ENCODE assay signal across 2 cellular contexts in the genomic region with DNA sequence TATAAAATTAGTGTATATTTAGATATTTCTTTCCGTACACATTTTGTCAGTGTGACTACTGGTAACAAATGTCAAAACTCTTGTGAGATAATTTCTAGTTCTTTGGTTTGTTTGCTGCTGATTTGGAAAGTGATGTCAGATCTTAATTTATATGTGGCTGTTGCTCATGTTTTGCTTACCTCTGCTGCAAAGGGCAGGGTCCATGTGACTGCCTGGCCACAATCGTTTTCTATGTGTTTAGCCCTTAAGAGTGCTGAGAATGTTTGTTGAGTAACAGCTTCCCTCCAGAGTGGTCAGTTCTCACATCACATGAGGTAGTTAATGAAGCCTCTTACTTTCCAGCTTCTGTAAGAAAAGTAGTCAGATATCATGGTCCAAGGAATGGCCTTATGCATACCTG.
A peak's percentile ranks its signal among the peaks of the same experiment; 100 is the strongest.
TF ChIP-seq lines count a peak whose summit lies in the region.

No MANE protein-coding gene starts in this region.

TF ChIP-seq in GM12878, 131 proteins besides CTCF, POLR2A, EP300 and RAD21 (continues in another document):
- TF ChIP-seq STAT3 (IDR thresholded peaks at IDR 0.05; ENCODE audit: low read depth, low read length) (no peak), RUNX3 (IDR thresholded peaks at IDR 0.05; ENCODE audit: low read length) (0 out of 2 replicates have a peak, but pooled peaks have one; percentile 8), TCF3 (IDR thresholded peaks at IDR 0.05; ENCODE audit: borderline replicate concordance, insufficient read depth, low read depth, low read length) (no peak), ATF7 (IDR thresholded peaks at IDR 0.05; ENCODE audit: low read depth) (peak; percentile 52; the same call in 1 of the 2 replicates), CHD2 (IDR thresholded peaks at IDR 0.05; ENCODE audit: borderline replicate concordance, low read depth, low read length) (no peak), ZSCAN29 (IDR thresholded peaks at IDR 0.05) (no peak), IKZF1 (conservative IDR thresholded peaks at IDR 0.05) (no peak), CBFB (IDR thresholded peaks at IDR 0.05; ENCODE audit: low read depth) (no peak), TCF7 (IDR thresholded peaks at IDR 0.05; ENCODE audit: borderline replicate concordance) (no peak), CREM (IDR thresholded peaks at IDR 0.05; ENCODE audit: low read depth) (no peak), USF2 (IDR thresholded peaks at IDR 0.05; ENCODE audit: borderline replicate concordance, low read depth, low read length) (no peak; the same call in 1 of the 2 replicates), RELA (IDR thresholded peaks at IDR 0.05; ENCODE audit: borderline replicate concordance, partially characterized antibody) (no peak), NFYA (IDR thresholded peaks at IDR 0.05; ENCODE audit: borderline replicate concordance, low read depth, low read length) (no peak), MLLT1 (IDR thresholded peaks at IDR 0.05) (no peak), IKZF2 (IDR thresholded peaks at IDR 0.05) (no peak), SMAD5 (IDR thresholded peaks at IDR 0.05; ENCODE audit: low read depth) (no peak)
- TF ChIP-seq, protein P1, sequence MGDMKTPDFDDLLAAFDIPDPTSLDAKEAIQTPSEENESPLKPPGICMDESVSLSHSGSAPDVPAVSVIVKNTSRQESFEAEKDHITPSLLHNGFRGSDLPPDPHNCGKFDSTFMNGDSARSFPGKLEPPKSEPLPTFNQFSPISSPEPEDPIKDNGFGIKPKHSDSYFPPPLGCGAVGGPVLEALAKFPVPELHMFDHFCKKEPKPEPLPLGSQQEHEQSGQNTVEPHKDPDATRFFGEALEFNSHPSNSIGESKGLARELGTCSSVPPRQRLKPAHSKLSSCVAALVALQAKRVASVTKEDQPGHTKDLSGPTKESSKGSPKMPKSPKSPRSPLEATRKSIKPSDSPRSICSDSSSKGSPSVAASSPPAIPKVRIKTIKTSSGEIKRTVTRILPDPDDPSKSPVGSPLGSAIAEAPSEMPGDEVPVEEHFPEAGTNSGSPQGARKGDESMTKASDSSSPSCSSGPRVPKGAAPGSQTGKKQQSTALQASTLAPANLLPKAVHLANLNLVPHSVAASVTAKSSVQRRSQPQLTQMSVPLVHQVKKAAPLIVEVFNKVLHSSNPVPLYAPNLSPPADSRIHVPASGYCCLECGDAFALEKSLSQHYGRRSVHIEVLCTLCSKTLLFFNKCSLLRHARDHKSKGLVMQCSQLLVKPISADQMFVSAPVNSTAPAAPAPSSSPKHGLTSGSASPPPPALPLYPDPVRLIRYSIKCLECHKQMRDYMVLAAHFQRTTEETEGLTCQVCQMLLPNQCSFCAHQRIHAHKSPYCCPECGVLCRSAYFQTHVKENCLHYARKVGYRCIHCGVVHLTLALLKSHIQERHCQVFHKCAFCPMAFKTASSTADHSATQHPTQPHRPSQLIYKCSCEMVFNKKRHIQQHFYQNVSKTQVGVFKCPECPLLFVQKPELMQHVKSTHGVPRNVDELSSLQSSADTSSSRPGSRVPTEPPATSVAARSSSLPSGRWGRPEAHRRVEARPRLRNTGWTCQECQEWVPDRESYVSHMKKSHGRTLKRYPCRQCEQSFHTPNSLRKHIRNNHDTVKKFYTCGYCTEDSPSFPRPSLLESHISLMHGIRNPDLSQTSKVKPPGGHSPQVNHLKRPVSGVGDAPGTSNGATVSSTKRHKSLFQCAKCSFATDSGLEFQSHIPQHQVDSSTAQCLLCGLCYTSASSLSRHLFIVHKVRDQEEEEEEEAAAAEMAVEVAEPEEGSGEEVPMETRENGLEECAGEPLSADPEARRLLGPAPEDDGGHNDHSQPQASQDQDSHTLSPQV (IDR thresholded peaks at IDR 0.05), result no peak
- TF ChIP-seq, protein P2, sequence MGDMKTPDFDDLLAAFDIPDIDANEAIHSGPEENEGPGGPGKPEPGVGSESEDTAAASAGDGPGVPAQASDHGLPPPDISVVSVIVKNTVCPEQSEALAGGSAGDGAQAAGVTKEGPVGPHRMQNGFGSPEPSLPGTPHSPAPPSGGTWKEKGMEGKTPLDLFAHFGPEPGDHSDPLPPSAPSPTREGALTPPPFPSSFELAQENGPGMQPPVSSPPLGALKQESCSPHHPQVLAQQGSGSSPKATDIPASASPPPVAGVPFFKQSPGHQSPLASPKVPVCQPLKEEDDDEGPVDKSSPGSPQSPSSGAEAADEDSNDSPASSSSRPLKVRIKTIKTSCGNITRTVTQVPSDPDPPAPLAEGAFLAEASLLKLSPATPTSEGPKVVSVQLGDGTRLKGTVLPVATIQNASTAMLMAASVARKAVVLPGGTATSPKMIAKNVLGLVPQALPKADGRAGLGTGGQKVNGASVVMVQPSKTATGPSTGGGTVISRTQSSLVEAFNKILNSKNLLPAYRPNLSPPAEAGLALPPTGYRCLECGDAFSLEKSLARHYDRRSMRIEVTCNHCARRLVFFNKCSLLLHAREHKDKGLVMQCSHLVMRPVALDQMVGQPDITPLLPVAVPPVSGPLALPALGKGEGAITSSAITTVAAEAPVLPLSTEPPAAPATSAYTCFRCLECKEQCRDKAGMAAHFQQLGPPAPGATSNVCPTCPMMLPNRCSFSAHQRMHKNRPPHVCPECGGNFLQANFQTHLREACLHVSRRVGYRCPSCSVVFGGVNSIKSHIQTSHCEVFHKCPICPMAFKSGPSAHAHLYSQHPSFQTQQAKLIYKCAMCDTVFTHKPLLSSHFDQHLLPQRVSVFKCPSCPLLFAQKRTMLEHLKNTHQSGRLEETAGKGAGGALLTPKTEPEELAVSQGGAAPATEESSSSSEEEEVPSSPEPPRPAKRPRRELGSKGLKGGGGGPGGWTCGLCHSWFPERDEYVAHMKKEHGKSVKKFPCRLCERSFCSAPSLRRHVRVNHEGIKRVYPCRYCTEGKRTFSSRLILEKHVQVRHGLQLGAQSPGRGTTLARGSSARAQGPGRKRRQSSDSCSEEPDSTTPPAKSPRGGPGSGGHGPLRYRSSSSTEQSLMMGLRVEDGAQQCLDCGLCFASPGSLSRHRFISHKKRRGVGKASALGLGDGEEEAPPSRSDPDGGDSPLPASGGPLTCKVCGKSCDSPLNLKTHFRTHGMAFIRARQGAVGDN (IDR thresholded peaks at IDR 0.05), result peak; percentile 22; the same call in 1 of the 2 replicates

TF ChIP-seq in HepG2, 621 proteins besides CTCF, POLR2A, EP300 and RAD21 (continues in another document):
- TF ChIP-seq ZNF569 (CRISPR knock-in tag; IDR thresholded peaks at IDR 0.05; ENCODE audit: borderline replicate concordance) (no peak), CREB3 (CRISPR knock-in tag; IDR thresholded peaks at IDR 0.05) (no peak), ZNF672 (CRISPR knock-in tag; IDR thresholded peaks at IDR 0.05) (no peak), ATF7 (IDR thresholded peaks at IDR 0.05) (no peak), ATF7 (CRISPR knock-in tag; IDR thresholded peaks at IDR 0.05) (no peak), E2F2 (CRISPR knock-in tag; IDR thresholded peaks at IDR 0.05; ENCODE audit: borderline replicate concordance) (no peak), ZNF558 (CRISPR knock-in tag; IDR thresholded peaks at IDR 0.05; ENCODE audit: borderline replicate concordance) (no peak), ZNF644 (CRISPR knock-in tag; IDR thresholded peaks at IDR 0.05; ENCODE audit: low read depth) (no peak), RFX5 (IDR thresholded peaks at IDR 0.05; ENCODE audit: low read depth, low read length) (no peak), ZNF205 (CRISPR knock-in tag; IDR thresholded peaks at IDR 0.05) (no peak), ZNF3 (CRISPR knock-in tag; IDR thresholded peaks at IDR 0.05) (no peak), NR0B2 (CRISPR knock-in tag; IDR thresholded peaks at IDR 0.05) (no peak), CEBPB (IDR thresholded peaks at IDR 0.05; ENCODE audit: borderline replicate concordance, low read depth, low read length) (peak; percentile 35; the same call in 1 of the 2 replicates), CHD4 (IDR thresholded peaks at IDR 0.05; ENCODE audit: borderline replicate concordance, low read length) (no peak), THYN1 (CRISPR knock-in tag; IDR thresholded peaks at IDR 0.05; ENCODE audit: borderline replicate concordance, low read depth) (no peak), MAZ (IDR thresholded peaks at IDR 0.05; ENCODE audit: borderline replicate concordance, low read depth, low read length) (no peak), MAZ (CRISPR knock-in tag; IDR thresholded peaks at IDR 0.05; ENCODE audit: low read depth) (no peak), KMT2A (CRISPR knock-in tag; IDR thresholded peaks at IDR 0.05) (no peak), SP2 (CRISPR knock-in tag; IDR thresholded peaks at IDR 0.05) (no peak), RAD51 (IDR thresholded peaks at IDR 0.05; ENCODE audit: borderline replicate concordance) (no peak), RFXANK (CRISPR knock-in tag; IDR thresholded peaks at IDR 0.05) (no peak), BCL6 (CRISPR knock-in tag; IDR thresholded peaks at IDR 0.05) (no peak), SRY (CRISPR knock-in tag; IDR thresholded peaks at IDR 0.05) (no peak), NBN (conservative IDR thresholded peaks at IDR 0.05) (no peak), ARID3A (IDR thresholded peaks at IDR 0.05; ENCODE audit: low read depth, low read length) (0 out of 2 replicates have a peak, but pooled peaks have one; percentile 40), ZBTB21 (CRISPR knock-in tag; IDR thresholded peaks at IDR 0.05) (peak; percentile 19; the same call in 1 of the 2 replicates), ZBTB7B (CRISPR knock-in tag; IDR thresholded peaks at IDR 0.05) (no peak), TEAD3 (CRISPR knock-in tag; optimal IDR thresholded peaks at IDR 0.05; ENCODE audit: borderline replicate concordance) (peak; percentile 25), SAP130 (CRISPR knock-in tag; IDR thresholded peaks at IDR 0.05; ENCODE audit: low read depth) (0 out of 2 replicates have a peak, but pooled peaks have one; percentile 15), MAX (IDR thresholded peaks at IDR 0.05) (peak; percentile 48; the same call in 1 of the 2 replicates)
- TF ChIP-seq, protein P3, sequence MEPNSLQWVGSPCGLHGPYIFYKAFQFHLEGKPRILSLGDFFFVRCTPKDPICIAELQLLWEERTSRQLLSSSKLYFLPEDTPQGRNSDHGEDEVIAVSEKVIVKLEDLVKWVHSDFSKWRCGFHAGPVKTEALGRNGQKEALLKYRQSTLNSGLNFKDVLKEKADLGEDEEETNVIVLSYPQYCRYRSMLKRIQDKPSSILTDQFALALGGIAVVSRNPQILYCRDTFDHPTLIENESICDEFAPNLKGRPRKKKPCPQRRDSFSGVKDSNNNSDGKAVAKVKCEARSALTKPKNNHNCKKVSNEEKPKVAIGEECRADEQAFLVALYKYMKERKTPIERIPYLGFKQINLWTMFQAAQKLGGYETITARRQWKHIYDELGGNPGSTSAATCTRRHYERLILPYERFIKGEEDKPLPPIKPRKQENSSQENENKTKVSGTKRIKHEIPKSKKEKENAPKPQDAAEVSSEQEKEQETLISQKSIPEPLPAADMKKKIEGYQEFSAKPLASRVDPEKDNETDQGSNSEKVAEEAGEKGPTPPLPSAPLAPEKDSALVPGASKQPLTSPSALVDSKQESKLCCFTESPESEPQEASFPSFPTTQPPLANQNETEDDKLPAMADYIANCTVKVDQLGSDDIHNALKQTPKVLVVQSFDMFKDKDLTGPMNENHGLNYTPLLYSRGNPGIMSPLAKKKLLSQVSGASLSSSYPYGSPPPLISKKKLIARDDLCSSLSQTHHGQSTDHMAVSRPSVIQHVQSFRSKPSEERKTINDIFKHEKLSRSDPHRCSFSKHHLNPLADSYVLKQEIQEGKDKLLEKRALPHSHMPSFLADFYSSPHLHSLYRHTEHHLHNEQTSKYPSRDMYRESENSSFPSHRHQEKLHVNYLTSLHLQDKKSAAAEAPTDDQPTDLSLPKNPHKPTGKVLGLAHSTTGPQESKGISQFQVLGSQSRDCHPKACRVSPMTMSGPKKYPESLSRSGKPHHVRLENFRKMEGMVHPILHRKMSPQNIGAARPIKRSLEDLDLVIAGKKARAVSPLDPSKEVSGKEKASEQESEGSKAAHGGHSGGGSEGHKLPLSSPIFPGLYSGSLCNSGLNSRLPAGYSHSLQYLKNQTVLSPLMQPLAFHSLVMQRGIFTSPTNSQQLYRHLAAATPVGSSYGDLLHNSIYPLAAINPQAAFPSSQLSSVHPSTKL (CRISPR knock-in tag; IDR thresholded peaks at IDR 0.05), result 0 out of 2 replicates have a peak, but pooled peaks have one; percentile 14
